ENCODE assay signal across 11 cellular contexts in the genomic region with DNA sequence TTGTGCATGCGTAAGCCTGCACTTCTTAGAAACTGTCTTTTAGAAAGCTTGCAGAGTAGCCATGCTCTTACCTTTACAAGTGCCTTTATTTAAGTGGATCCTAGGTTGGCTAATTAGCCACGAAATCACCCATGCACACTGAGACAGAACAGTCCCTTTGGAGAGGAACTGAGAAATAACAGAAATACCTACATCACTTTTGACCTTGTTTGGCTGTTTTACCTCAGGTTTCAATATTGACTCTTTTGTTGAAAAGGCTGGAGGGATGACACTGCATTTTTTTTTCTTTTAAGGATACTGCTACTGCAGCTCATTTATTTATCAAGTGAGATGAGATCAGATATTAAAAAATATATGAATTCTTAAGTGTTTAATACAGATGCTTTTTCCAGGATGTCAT.
A peak's percentile ranks its signal among the peaks of the same experiment; 100 is the strongest.
DNase-seq lines count a peak whose midpoint lies in the region; ATAC-seq and TF ChIP-seq lines count a peak whose summit lies in the region.
"Had no signal": no experiment of that assay in that cellular context is flagged by ENCODE, and none has a peak within 500 bp of the region (broad histone marks: within the 10 kb centered on the region; RNA-seq: fewer than 3 reads in every experiment).

No MANE protein-coding gene starts in this region.

- in situ Hi-C loops in brain microvascular endothelial cell (cut with HindIII; ENCODE audit: low pct_ligation_motif_present, low sequenced_read_pairs), result no loop called here

- peaks cover 33% of the 10 kb centered on the region for H3K27me3 Mint-ChIP-seq in WTC11 (ENCODE audit: low read depth)
- H3K27me3 Mint-ChIP-seq in CD8-positive, alpha-beta memory T cell, result peaks cover 24 to 49% of the 10 kb centered on the region in 2 donors

- no peak overlapping the region for H2AFZ ChIP-seq in osteoblast (ENCODE audit: low read length)

- peak overlapping the region; percentile 89 for H3K4me3 Mint-ChIP-seq in WTC11
- H3K4me3 Mint-ChIP-seq in CD8-positive, alpha-beta memory T cell, result no peak overlapping the region

- H3K9me3 Mint-ChIP-seq in WTC11, result peaks cover 20% of the 10 kb centered on the region
- H3K9me3 Mint-ChIP-seq in CD8-positive, alpha-beta memory T cell, result peaks cover 0 to 6% (median 2%) of the 10 kb centered on the region in 5 donors

- H4K20me1 ChIP-seq in osteoblast (ENCODE audit: insufficient read depth, low read length), result no peaks in the 10 kb centered on the region
- H4K20me1 ChIP-seq: BLaER1 treated with 17β-estradiol and CSF1 and Interleukin-3, amounts not matched to agents 10 nM and 100 nM had no signal

- H3K36me3 ChIP-seq in osteoblast (ENCODE audit: insufficient read depth, low read length), result no peaks in the 10 kb centered on the region
- H3K36me3 ChIP-seq in brain microvascular endothelial cell (replicated peaks), result no peaks in the 10 kb centered on the region
- no peaks in the 10 kb centered on the region for H3K36me3 ChIP-seq in CD8-positive, alpha-beta memory T cell (ENCODE audit: insufficient read depth, low read length)
- H3K36me3 ChIP-seq: thoracic aorta had no signal

- TF ChIP-seq CTCF in GM12865 (IDR thresholded peaks at IDR 0.05; ENCODE audit: insufficient read depth, low read depth, low read length, missing control alignments), result no peak
- no peak for TF ChIP-seq CTCF in WTC11 (IDR thresholded peaks at IDR 0.05)
- TF ChIP-seq CTCF in osteoblast (IDR thresholded peaks at IDR 0.05; ENCODE audit: extremely low read depth, low read depth, low read length), result no peak
- TF ChIP-seq CTCF in lower leg skin (IDR thresholded peaks at IDR 0.05), result no peak
- TF ChIP-seq CTCF in brain microvascular endothelial cell (IDR thresholded peaks at IDR 0.05; ENCODE audit: low read depth, low read length, missing control alignments), result no peak

- H3K4me2 ChIP-seq in osteoblast (ENCODE audit: insufficient read depth, low read length), result no peak overlapping the region

- H3K27me3 ChIP-seq in osteoblast (ENCODE audit: insufficient read depth, low read length) (peaks cover 25% of the 10 kb centered on the region), brain microvascular endothelial cell (replicated peaks) (no peaks in the 10 kb centered on the region)
- no peaks in the 10 kb centered on the region for H3K27me3 ChIP-seq in CD8-positive, alpha-beta memory T cell (ENCODE audit: insufficient read depth, low read length, poor library complexity, severe bottlenecking)

- H3K27ac Mint-ChIP-seq in WTC11, result no peak overlapping the region
- no peak overlapping the region for H3K27ac Mint-ChIP-seq in CD8-positive, alpha-beta memory T cell

- intact Hi-C loops in lower leg skin (cut with DNase I; ENCODE audit: low total_unique reads), result no loop called here

- no peaks in the 10 kb centered on the region for H3K9me3 ChIP-seq in osteoblast (ENCODE audit: low read depth, low read length)
- H3K9me3 ChIP-seq in CD8-positive, alpha-beta memory T cell (ENCODE audit: low read length), result no peaks in the 10 kb centered on the region
- H3K9me3 ChIP-seq: thoracic aorta had no signal

- peaks cover 35% of the 10 kb centered on the region for H3K4me1 Mint-ChIP-seq in WTC11
- peaks cover 6 to 14% (median 8%) of the 10 kb centered on the region in 3 donors for H3K4me1 Mint-ChIP-seq in CD8-positive, alpha-beta memory T cell

- 91 to 92% methylated on average over 2 of the region's 2 CpGs for WGBS in lower leg skin, 2 donors

- DNase-seq in GM12865 (ENCODE audit: low read depth) (peak; percentile 81), WTC11 (ENCODE audit: low spot score) (no peak), osteoblast (ENCODE audit: insufficient read length, low spot score, missing footprints) (no peak), lower leg skin (ENCODE audit: low spot score in 2 of 2) (no peak), brain microvascular endothelial cell (no peak)
- DNase-seq in CD8-positive, alpha-beta memory T cell, result no peak

- H3K27ac ChIP-seq in osteoblast (ENCODE audit: low read depth, low read length), result no peak overlapping the region
- no peak overlapping the region for H3K27ac ChIP-seq in brain microvascular endothelial cell
- H3K27ac ChIP-seq in CD8-positive, alpha-beta memory T cell (ENCODE audit: low read depth, low read length), result no peak overlapping the region
- H3K27ac ChIP-seq: BLaER1 treated with 17β-estradiol and CSF1 and Interleukin-3, amounts not matched to agents 10 nM and 100 nM; thoracic aorta had no signal

- H3K4me3 ChIP-seq in GM12865 (ENCODE audit: low read depth, low read length) (peak overlapping the region; percentile 77; the same call in 1 of the 2 replicates), osteoblast (ENCODE audit: insufficient read depth, low read length) (no peak overlapping the region), lower leg skin (ENCODE audit: low read depth, poor library complexity, severe bottlenecking) (no peak overlapping the region), brain microvascular endothelial cell (ENCODE audit: low read depth, low read length) (no peak overlapping the region)
- H3K4me3 ChIP-seq in CD8-positive, alpha-beta memory T cell (ENCODE audit: low read length), result no peak overlapping the region
- H3K4me3 ChIP-seq: thoracic aorta had no signal

- no peaks in the 10 kb centered on the region for H3K79me2 ChIP-seq in osteoblast (ENCODE audit: insufficient read depth, low read length)

- no peak for TF ChIP-seq POLR2A in lower leg skin (IDR thresholded peaks at IDR 0.05)

- CTCF ChIA-PET in WTC11 (lab: Charles Lee), result interaction anchor here (1.3 kb wide), 1 partner anchor 39 kb away, joined by 5 read pairs; no protein-coding TSS in a partner anchor
- CTCF ChIA-PET in CD8-positive, alpha-beta memory T cell (lab: Charles Lee), result no interaction called here

- H3K36me3 Mint-ChIP-seq in WTC11, result peaks cover 22% of the 10 kb centered on the region
- H3K36me3 Mint-ChIP-seq in CD8-positive, alpha-beta memory T cell, result no peaks in the 10 kb centered on the region

- ATAC-seq in GM19455 (IDR thresholded peaks at IDR 0.05; ENCODE audit: unreplicated experiment) (peak; percentile 40), HG02981 (IDR thresholded peaks at IDR 0.05; ENCODE audit: unreplicated experiment) (peak; percentile 44), WTC11 (no peak)
- ATAC-seq: HCT116 had no signal

- peaks cover 6% of the 10 kb centered on the region for H3K4me1 ChIP-seq in osteoblast (ENCODE audit: insufficient read depth, low read length)
- no peaks in the 10 kb centered on the region for H3K4me1 ChIP-seq in CD8-positive, alpha-beta memory T cell (ENCODE audit: insufficient read depth, low read length)

- POLR2A ChIA-PET in WTC11 (lab: Charles Lee), result no interaction called here
- POLR2A ChIA-PET in CD8-positive, alpha-beta memory T cell (lab: Charles Lee), result no interaction called here

TF ChIP-seq in WTC11, 78 proteins besides CTCF, POLR2A, EP300 and RAD21 (continues in another document):
- TF ChIP-seq FOXJ3 (CRISPR knock-in tag; IDR thresholded peaks at IDR 0.05; ENCODE audit: borderline replicate concordance) (no peak), RORB (CRISPR knock-in tag; IDR thresholded peaks at IDR 0.05) (no peak), RELA (CRISPR knock-in tag; IDR thresholded peaks at IDR 0.05; ENCODE audit: borderline replicate concordance) (no peak), MYBL2 (CRISPR knock-in tag; IDR thresholded peaks at IDR 0.05) (no peak), ATF6 (CRISPR knock-in tag; IDR thresholded peaks at IDR 0.05) (no peak), ZNF219 (CRISPR knock-in tag; IDR thresholded peaks at IDR 0.05; ENCODE audit: borderline replicate concordance) (no peak), NFATC4 (CRISPR knock-in tag; IDR thresholded peaks at IDR 0.05) (no peak), CBFB (CRISPR knock-in tag; IDR thresholded peaks at IDR 0.05; ENCODE audit: low read depth) (no peak)
- TF ChIP-seq, protein P1, sequence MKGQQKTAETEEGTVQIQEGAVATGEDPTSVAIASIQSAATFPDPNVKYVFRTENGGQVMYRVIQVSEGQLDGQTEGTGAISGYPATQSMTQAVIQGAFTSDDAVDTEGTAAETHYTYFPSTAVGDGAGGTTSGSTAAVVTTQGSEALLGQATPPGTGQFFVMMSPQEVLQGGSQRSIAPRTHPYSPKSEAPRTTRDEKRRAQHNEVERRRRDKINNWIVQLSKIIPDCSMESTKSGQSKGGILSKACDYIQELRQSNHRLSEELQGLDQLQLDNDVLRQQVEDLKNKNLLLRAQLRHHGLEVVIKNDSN (CRISPR knock-in tag; IDR thresholded peaks at IDR 0.05), result no peak
- TF ChIP-seq, protein P2, sequence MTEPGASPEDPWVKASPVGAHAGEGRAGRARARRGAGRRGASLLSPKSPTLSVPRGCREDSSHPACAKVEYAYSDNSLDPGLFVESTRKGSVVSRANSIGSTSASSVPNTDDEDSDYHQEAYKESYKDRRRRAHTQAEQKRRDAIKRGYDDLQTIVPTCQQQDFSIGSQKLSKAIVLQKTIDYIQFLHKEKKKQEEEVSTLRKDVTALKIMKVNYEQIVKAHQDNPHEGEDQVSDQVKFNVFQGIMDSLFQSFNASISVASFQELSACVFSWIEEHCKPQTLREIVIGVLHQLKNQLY (CRISPR knock-in tag; IDR thresholded peaks at IDR 0.05), result no peak
